20 cellular contexts compared by ENCODE assay signal in the genomic region with DNA sequence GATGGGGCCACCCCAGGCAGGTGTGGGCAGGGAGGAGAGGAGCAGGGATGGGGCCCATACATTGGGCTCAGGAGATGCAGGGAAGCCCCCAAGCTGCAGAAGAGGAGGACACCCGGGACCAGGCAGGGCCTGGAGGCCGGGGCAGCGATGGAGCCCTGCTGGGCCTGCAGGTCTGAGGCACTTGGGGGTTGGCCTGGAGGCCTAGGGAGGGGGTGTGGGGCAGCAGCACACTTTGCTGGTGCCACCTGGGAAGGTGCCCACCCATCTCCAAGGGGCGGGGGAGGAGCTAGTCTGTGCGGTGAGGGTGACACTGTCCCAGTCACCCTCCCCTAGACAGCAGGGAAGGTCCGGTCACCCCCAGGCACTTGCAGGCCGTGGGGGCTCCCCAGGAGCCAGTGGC.
"Had no signal": no experiment of that assay in that cellular context is flagged by ENCODE, and none has a peak within 500 bp of the region (broad histone marks: within the 10 kb centered on the region; RNA-seq: fewer than 3 reads in every experiment).

No MANE protein-coding gene starts in this region.

- H3K36me3 ChIP-seq: ascending aorta, gastroesophageal sphincter, heart right ventricle, right atrium auricular region, upper lobe of left lung had no signal

- DNase-seq: activated B cell treated with CpG ODN at 0.5 μM for 24 hours; activated CD4-positive, alpha-beta T cell treated with anti-CD3 and anti-CD28 coated beads for 48 hours; activated CD8-positive, alpha-beta memory T cell treated with anti-CD3 and anti-CD28 coated beads, Interleukin-2, amount 50 U/mL, for 48 hours; activated naive CD4-positive, alpha-beta T cell treated with anti-CD3 and anti-CD28 coated beads for 36 hours; dorsolateral prefrontal cortex; erythroblast; heart right ventricle; left colon; naive B cell; nucleus accumbens; stimulated activated naive CD8-positive, alpha-beta T cell treated with anti-CD3 and anti-CD28 coated beads, Interleukin-15, amount 100 ng/mL, for 72 hours had no signal

- H3K27ac Mint-ChIP-seq: activated B cell treated with CpG ODN at 0.5 μM for 24 hours; activated naive CD4-positive, alpha-beta T cell treated with anti-CD3 and anti-CD28 coated beads for 36 hours; activated T-helper 17 cell treated with anti-CD3 and anti-CD28 coated beads, Interleukin-2, amount 50 U/mL, for 72 hours; progenitor cell of endocrine pancreas; T-helper 2 cell treated with Interferon-gamma antibody and Interleukin-4, amounts not matched to agents 5 μg/mL and 100 μg/mL, for 36 hours had no signal

- H3K9me3 ChIP-seq: ascending aorta, gastroesophageal sphincter, heart right ventricle, right atrium auricular region, upper lobe of left lung had no signal

- H3K27me3 ChIP-seq: ascending aorta, dorsolateral prefrontal cortex, gastroesophageal sphincter, heart right ventricle, right atrium auricular region, upper lobe of left lung had no signal

- H3K4me3 Mint-ChIP-seq: activated B cell treated with CpG ODN at 0.5 μM for 24 hours; activated naive CD4-positive, alpha-beta T cell treated with anti-CD3 and anti-CD28 coated beads for 36 hours; activated T-helper 17 cell treated with anti-CD3 and anti-CD28 coated beads, Interleukin-2, amount 50 U/mL, for 72 hours; naive B cell; stimulated activated naive CD8-positive, alpha-beta T cell treated with anti-CD3 and anti-CD28 coated beads, Interleukin-15, amount 100 ng/mL, for 72 hours; T-helper 2 cell treated with Interferon-gamma antibody and Interleukin-4, amounts not matched to agents 5 μg/mL and 100 μg/mL, for 36 hours had no signal

- H3K27ac ChIP-seq: gastroesophageal sphincter, right atrium auricular region had no signal

- H3K27me3 Mint-ChIP-seq: activated B cell treated with CpG ODN at 0.5 μM for 24 hours; activated T-helper 17 cell treated with anti-CD3 and anti-CD28 coated beads, Interleukin-2, amount 50 U/mL, for 72 hours; stimulated activated naive CD8-positive, alpha-beta T cell treated with anti-CD3 and anti-CD28 coated beads, Interleukin-15, amount 100 ng/mL, for 72 hours had no signal

- H3K36me3 Mint-ChIP-seq: naive B cell had no signal

- ATAC-seq: activated T-helper 17 cell treated with anti-CD3 and anti-CD28 coated beads, Interleukin-2, amount 50 U/mL, for 72 hours; gastroesophageal sphincter; left colon; stimulated activated naive CD8-positive, alpha-beta T cell treated with anti-CD3 and anti-CD28 coated beads, Interleukin-15, amount 100 ng/mL, for 72 hours had no signal

- H3K4me3 ChIP-seq: ascending aorta, dorsolateral prefrontal cortex, gastroesophageal sphincter, heart right ventricle, lung, right atrium auricular region, skin epidermis had no signal

- H3K9me3 Mint-ChIP-seq: activated B cell treated with CpG ODN at 0.5 μM for 24 hours; activated naive CD4-positive, alpha-beta T cell treated with anti-CD3 and anti-CD28 coated beads for 36 hours; activated T-helper 17 cell treated with anti-CD3 and anti-CD28 coated beads, Interleukin-2, amount 50 U/mL, for 72 hours; naive B cell; stimulated activated naive CD8-positive, alpha-beta T cell treated with anti-CD3 and anti-CD28 coated beads, Interleukin-15, amount 100 ng/mL, for 72 hours; T-helper 2 cell treated with Interferon-gamma antibody and Interleukin-4, amounts not matched to agents 5 μg/mL and 100 μg/mL, for 36 hours had no signal
